ENCODE assay signal across 13 cellular contexts in the genomic region with DNA sequence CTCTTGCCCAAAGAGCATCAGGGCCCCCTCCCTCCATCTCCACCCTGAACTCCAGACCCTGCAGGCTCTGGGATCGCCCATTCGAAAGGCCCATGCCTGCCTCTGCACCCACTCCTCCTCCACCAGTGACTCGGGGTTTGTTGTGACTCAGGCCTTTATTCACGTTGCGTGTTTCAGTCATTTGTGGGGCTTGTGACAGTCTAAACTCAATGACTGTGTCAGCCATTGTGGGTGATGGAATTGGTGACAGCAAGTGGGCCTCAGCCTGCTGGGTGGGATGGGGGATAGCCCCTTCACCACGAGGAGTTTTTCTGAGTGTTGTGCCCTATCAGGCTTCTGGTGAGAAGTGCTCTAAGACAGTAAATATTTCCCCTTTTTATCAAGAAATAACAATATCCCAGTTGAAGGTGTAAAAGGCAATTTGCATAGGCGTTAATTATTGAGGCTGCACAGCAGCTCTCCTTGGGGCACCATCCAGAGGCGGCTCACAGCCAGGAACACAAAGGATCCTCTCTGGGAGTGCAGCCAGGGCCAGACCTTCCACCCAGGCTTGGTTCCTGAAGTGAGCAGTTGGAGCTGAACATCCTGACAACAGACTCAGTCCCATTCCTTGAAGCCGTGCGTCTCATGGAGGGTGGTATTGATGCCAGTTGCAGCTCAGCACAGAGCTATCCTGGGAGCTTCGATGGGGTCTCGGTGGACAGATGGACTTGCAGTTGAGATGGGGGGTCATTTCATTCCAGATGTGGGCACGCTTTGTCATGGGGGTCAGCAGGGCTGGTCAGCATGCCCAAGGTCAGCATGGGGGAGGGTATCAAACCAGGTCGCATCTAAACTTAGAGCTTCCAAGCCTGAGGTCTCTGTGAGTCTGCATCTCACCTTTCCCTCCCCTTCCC.
"Had no signal": no experiment of that assay in that cellular context is flagged by ENCODE, and none has a peak within 500 bp of the region (broad histone marks: within the 10 kb centered on the region; RNA-seq: fewer than 3 reads in every experiment).

No MANE protein-coding gene starts in this region.

- H3K4me3 ChIP-seq: heart left ventricle, lung, SJSA1, skin epidermis, uterus had no signal

- H3K27me3 ChIP-seq: brain microvascular endothelial cell, uterus had no signal

- DNase-seq: activated CD4-positive, alpha-beta T cell treated with anti-CD3 and anti-CD28 coated beads, Interleukin-2, amount 10 ng/mL, durations not matched to agents 24 days and 14 days; activated naive CD8-positive, alpha-beta T cell treated with anti-CD3 and anti-CD28 coated beads, Interleukin-2, amount 10 ng/mL, durations not matched to agents 7 days and 5 days; brain microvascular endothelial cell; cerebellar nuclear complex; heart left ventricle; left cardiac atrium; posterior cingulate gyrus; T-helper 2 cell; uterus had no signal

- H3K27ac Mint-ChIP-seq: activated CD4-positive, alpha-beta T cell treated with anti-CD3 and anti-CD28 coated beads, Interleukin-2, amount 10 ng/mL, durations not matched to agents 24 days and 14 days; activated naive CD8-positive, alpha-beta T cell treated with anti-CD3 and anti-CD28 coated beads, Interleukin-2, amount 10 ng/mL, durations not matched to agents 7 days and 5 days; dendritic cell treated with granulocyte-macrophage colony-stimulating factor and Interleukin-4, amounts not matched to agents 40 ng/mL and 50 ng/mL, for 4 days had no signal

- H3K27me3 Mint-ChIP-seq: activated CD4-positive, alpha-beta T cell treated with anti-CD3 and anti-CD28 coated beads, Interleukin-2, amount 10 ng/mL, durations not matched to agents 24 days and 14 days; activated naive CD8-positive, alpha-beta T cell treated with anti-CD3 and anti-CD28 coated beads, Interleukin-2, amount 10 ng/mL, durations not matched to agents 7 days and 5 days had no signal

- H3K27ac ChIP-seq: brain microvascular endothelial cell, heart left ventricle, SJSA1, skin epidermis, uterus had no signal

- H3K4me1 Mint-ChIP-seq: activated CD4-positive, alpha-beta T cell treated with anti-CD3 and anti-CD28 coated beads, Interleukin-2, amount 10 ng/mL, durations not matched to agents 24 days and 14 days had no signal

- H3K36me3 Mint-ChIP-seq: activated naive CD8-positive, alpha-beta T cell treated with anti-CD3 and anti-CD28 coated beads, Interleukin-2, amount 10 ng/mL, durations not matched to agents 7 days and 5 days had no signal

- ATAC-seq: heart left ventricle, left cardiac atrium had no signal

- H3K36me3 ChIP-seq: brain microvascular endothelial cell, heart left ventricle, SJSA1, uterus had no signal

- H3K9me3 ChIP-seq: heart left ventricle, SJSA1, uterus had no signal

- H3K9me3 Mint-ChIP-seq: activated CD4-positive, alpha-beta T cell treated with anti-CD3 and anti-CD28 coated beads, Interleukin-2, amount 10 ng/mL, durations not matched to agents 24 days and 14 days; dendritic cell treated with granulocyte-macrophage colony-stimulating factor and Interleukin-4, amounts not matched to agents 40 ng/mL and 50 ng/mL, for 4 days had no signal

- H3K4me1 ChIP-seq: heart left ventricle, SJSA1, uterus had no signal

- H3K4me3 Mint-ChIP-seq: activated CD4-positive, alpha-beta T cell treated with anti-CD3 and anti-CD28 coated beads, Interleukin-2, amount 10 ng/mL, durations not matched to agents 24 days and 14 days; activated naive CD8-positive, alpha-beta T cell treated with anti-CD3 and anti-CD28 coated beads, Interleukin-2, amount 10 ng/mL, durations not matched to agents 7 days and 5 days; dendritic cell treated with granulocyte-macrophage colony-stimulating factor and Interleukin-4, amounts not matched to agents 40 ng/mL and 50 ng/mL, for 4 days had no signal
